8 cellular contexts compared by ENCODE assay signal in the genomic region with DNA sequence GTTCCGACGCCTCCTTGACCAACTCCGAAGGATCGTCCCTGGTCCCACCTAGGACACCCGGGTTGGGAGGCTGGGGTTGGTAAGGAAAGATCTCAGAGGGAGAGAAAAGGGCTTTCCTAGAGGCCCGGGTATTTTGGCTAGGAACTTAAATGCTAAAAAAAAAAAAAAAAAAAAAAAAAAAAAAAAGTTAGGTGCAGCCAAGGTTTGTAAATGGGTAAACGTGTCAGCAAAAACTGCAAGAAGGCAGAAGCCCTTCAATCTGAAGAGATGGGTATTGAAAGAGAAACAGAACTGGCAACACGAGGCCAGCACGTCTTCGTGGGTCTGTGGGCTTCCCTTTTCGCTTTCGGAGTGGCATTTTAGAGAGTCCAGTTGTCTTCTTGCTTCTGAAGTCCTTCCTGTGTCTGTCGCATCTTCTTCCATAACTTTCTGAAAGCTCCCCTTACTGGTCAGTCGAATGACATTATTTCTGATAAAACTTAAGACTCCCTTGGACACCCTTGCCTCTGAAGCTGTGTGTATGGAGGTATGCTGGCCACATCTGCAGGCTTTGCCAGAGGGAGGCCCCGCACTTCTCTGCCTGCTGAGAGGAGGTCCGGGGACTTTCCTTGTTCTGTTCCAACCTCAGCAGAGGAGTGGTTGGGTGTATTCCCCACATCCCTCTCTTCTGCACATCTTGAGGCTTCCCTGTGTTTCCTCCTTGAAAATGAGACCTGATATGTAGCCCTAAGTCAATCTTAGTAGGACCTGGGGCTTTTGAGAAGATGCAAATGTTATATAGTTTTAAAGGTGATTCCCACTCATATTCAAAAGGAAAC. TPM values are rescaled to one million over a fixed set of nuclear protein-coding genes. Genes with fewer than 3 reads are reported as not detected.
DNase-seq lines count a peak whose midpoint lies in the region; ATAC-seq and TF ChIP-seq lines count a peak whose summit lies in the region.

No MANE protein-coding gene starts in this region.

- POLR2A ChIA-PET in AG04450 (lab: Yijun Ruan, JAX): no interaction called here
- POLR2A ChIA-PET in activated CD4-positive, alpha-beta memory T cell treated with anti-CD3 and anti-CD28 coated beads, Interleukin-2, amount 10 ng/mL, durations not matched to agents 7 days and 5 days (lab: Charles Lee): interaction anchor here (0.8 to 13.0 kb wide), 12 partner anchors 11 to 755 kb away, joined by 3 to 189 read pairs (median 12); partner anchors contain the start of genes CD247, DCAF6 and MPC2

- H3K27me3 ChIP-seq in AG04450 (ENCODE audit: control insufficient read depth, insufficient read depth, low read length) (peaks cover 57% of the 10 kb centered on the region), heart left ventricle (no peaks in the 10 kb centered on the region)

- no peak for DNase-seq in AG04450 (ENCODE audit: low read depth, low spot score)
- DNase-seq in activated CD4-positive, alpha-beta memory T cell treated with anti-CD3 and anti-CD28 coated beads, Interleukin-2, amount 10 ng/mL, durations not matched to agents 7 days and 5 days: no peak
- peak in 1 of 5 donors; percentile 49 for DNase-seq in heart left ventricle
- DNase-seq in sciatic nerve (ENCODE audit: low spot score): no peak
- DNase-seq in NCI-H1694 treated with DMSO at 0.1 percent for 48 hours (lab: John Stamatoyannopoulos, UW): no peak
- DNase-seq in ureter (ENCODE audit: low spot score): no peak
- no peak for DNase-seq in D341Med (ENCODE audit: low spot score)

- H3K4me3 Mint-ChIP-seq in activated CD4-positive, alpha-beta memory T cell treated with anti-CD3 and anti-CD28 coated beads, Interleukin-2, amount 10 ng/mL, durations not matched to agents 7 days and 5 days: peak overlapping the region; percentile 91

- TF ChIP-seq POLR2A in heart left ventricle (IDR thresholded peaks at IDR 0.05): no peak

- WGBS in heart left ventricle, 4 donors: 3 to 7% (median 3%) methylated on average over 15 to 16 of the region's 16 CpGs

- CTCF ChIA-PET in AG04450 (lab: Charles Lee): no interaction called here
- CTCF ChIA-PET in activated CD4-positive, alpha-beta memory T cell treated with anti-CD3 and anti-CD28 coated beads, Interleukin-2, amount 10 ng/mL, durations not matched to agents 7 days and 5 days (lab: Charles Lee): interaction anchor here (1.1 to 4.1 kb wide), 6 partner anchors 12 to 410 kb away, joined by 4 to 62 read pairs (median 6); partner anchors contain the start of gene POU2F1

- no peaks in the 10 kb centered on the region for H3K27me3 Mint-ChIP-seq in activated CD4-positive, alpha-beta memory T cell treated with anti-CD3 and anti-CD28 coated beads, Interleukin-2, amount 10 ng/mL, durations not matched to agents 7 days and 5 days

- intact Hi-C loops in heart left ventricle (cut with DNase I) (loop anchor here in 9 of 10 donors (1.0 to 10.0 kb wide), 9 partner anchors 18 to 57 kb away; no protein-coding TSS in a partner anchor), sciatic nerve (cut with DNase I) (no loop called here)

- peaks cover 75% of the 10 kb centered on the region for H3K4me1 Mint-ChIP-seq in activated CD4-positive, alpha-beta memory T cell treated with anti-CD3 and anti-CD28 coated beads, Interleukin-2, amount 10 ng/mL, durations not matched to agents 7 days and 5 days

- H3K4me3 ChIP-seq in AG04450 (ENCODE audit: low read depth, low read length) (peak overlapping the region; percentile 50), heart left ventricle (peak overlapping the region; percentile 63 to 97 (median 88))

- H3K36me3 ChIP-seq in heart left ventricle: peaks cover 0 to 7% (median 0%) of the 10 kb centered on the region in 9 donors

- H3K27ac Mint-ChIP-seq in activated CD4-positive, alpha-beta memory T cell treated with anti-CD3 and anti-CD28 coated beads, Interleukin-2, amount 10 ng/mL, durations not matched to agents 7 days and 5 days: peak overlapping the region; percentile 90

- TF ChIP-seq CTCF in AG04450 (IDR thresholded peaks at IDR 0.05; ENCODE audit: low read depth, low read length): no peak
- no peak for TF ChIP-seq CTCF in heart left ventricle (IDR thresholded peaks at IDR 0.05)

- H3K27ac ChIP-seq in AG04450 (ENCODE audit: low read depth, low read length) (no peak overlapping the region), heart left ventricle (peak overlapping the region; percentile 84 to 99 (median 96))

- peaks cover 2% of the 10 kb centered on the region for H3K9me3 Mint-ChIP-seq in activated CD4-positive, alpha-beta memory T cell treated with anti-CD3 and anti-CD28 coated beads, Interleukin-2, amount 10 ng/mL, durations not matched to agents 7 days and 5 days

- peaks cover 64% of the 10 kb centered on the region for H3K36me3 Mint-ChIP-seq in activated CD4-positive, alpha-beta memory T cell treated with anti-CD3 and anti-CD28 coated beads, Interleukin-2, amount 10 ng/mL, durations not matched to agents 7 days and 5 days (ENCODE audit: low read depth)

- no peaks in the 10 kb centered on the region; the same call in 1 of the 2 replicates for H3K9me3 ChIP-seq in AG04450 (ENCODE audit: control insufficient read depth, insufficient read depth, low read length)
- H3K9me3 ChIP-seq in heart left ventricle: peaks cover 0 to under 1% (median 0%) of the 10 kb centered on the region in 12 donors

- peak; percentile 23 for ATAC-seq in GM21717 (IDR thresholded peaks at IDR 0.05; ENCODE audit: unreplicated experiment)
- ATAC-seq in heart left ventricle: peak in 3 of 4 donors; percentile 4 to 30 (median 24)
- peak; percentile 25 for ATAC-seq in sciatic nerve

- H3K4me1 ChIP-seq in heart left ventricle: peaks cover 9 to 80% (median 71%) of the 10 kb centered on the region in 12 donors

RNA-seq across cellular contexts. Expression of gene RCSD1, which starts 0.7 kb away (rescaled TPM):
- not detected in 2 replicates for polyA plus RNA-seq in AG04450 (2011; rRNA removed)
- polyA minus RNA-seq in AG04450 (2011; rRNA and poly(A)+ RNA removed): not detected in 2 replicates
- total RNA-seq in activated CD4-positive, alpha-beta memory T cell treated with anti-CD3 and anti-CD28 coated beads, Interleukin-2, amount 10 ng/mL, durations not matched to agents 7 days and 5 days: 100 to 1,000 TPM; 155 to 158 TPM
- 10 to 100 TPM; 25.0 to 51.5 (median 38.1) TPM for total RNA-seq in heart left ventricle
- polyA plus RNA-seq in heart left ventricle: 10 to 100 TPM; 14.1 to 14.2 TPM
- total RNA-seq in sciatic nerve: 12.2 TPM
- 8.7 TPM for total RNA-seq in ureter
